In genomic region chr6:150252714-150253444, GRCh38 we compare ENCODE assay signal across 14 cellular contexts.
DNase-seq lines count a peak whose midpoint lies in the region; ATAC-seq and TF ChIP-seq lines count a peak whose summit lies in the region.
"Had no signal": no experiment of that assay in that cellular context is flagged by ENCODE, and none has a peak within 500 bp of the region (broad histone marks: within the 10 kb centered on the region; RNA-seq: fewer than 3 reads in every experiment).

No MANE protein-coding gene starts in this region.

- no peak overlapping the region for H3K27ac ChIP-seq in upper lobe of right lung

- TF ChIP-seq CTCF in fibroblast of mammary gland (conservative IDR thresholded peaks at IDR 0.05; ENCODE audit: control insufficient read depth, insufficient read depth, low read depth, low read length) (no peak), upper lobe of right lung (IDR thresholded peaks at IDR 0.05) (no peak)

- no peak for DNase-seq in activated naive CD8-positive, alpha-beta T cell treated with anti-CD3 and anti-CD28 coated beads, Interleukin-2, amount 10 ng/mL, durations not matched to agents 7 days and 5 days
- no peak for DNase-seq in activated naive CD8-positive, alpha-beta T cell treated with anti-CD3 and anti-CD28 coated beads for 36 hours
- DNase-seq in OCI-M1 (lab: John Stamatoyannopoulos, UW) (peak; percentile 64), fibroblast of mammary gland (ENCODE audit: low read depth) (peak; percentile 54), upper lobe of right lung (no peak), GDM1 (lab: John Stamatoyannopoulos, UW) (no peak), mucosa of gallbladder (ENCODE audit: low spot score) (no peak)
- DNase-seq: activated CD4-positive, alpha-beta T cell treated with anti-CD3 and anti-CD28 coated beads for 1 hour; activated naive CD4-positive, alpha-beta T cell; GOT3; NCI-H2227 treated with DMSO at 0.1 percent for 48 hours; occipital lobe had no signal

- H3K27me3 ChIP-seq in upper lobe of right lung = no peaks in the 10 kb centered on the region

- H3K27ac Mint-ChIP-seq in activated naive CD8-positive, alpha-beta T cell treated with anti-CD3 and anti-CD28 coated beads, Interleukin-2, amount 10 ng/mL, durations not matched to agents 7 days and 5 days = no peak overlapping the region
- no peak overlapping the region for H3K27ac Mint-ChIP-seq in activated naive CD8-positive, alpha-beta T cell treated with anti-CD3 and anti-CD28 coated beads for 36 hours

- peaks cover 4% of the 10 kb centered on the region for H3K4me1 ChIP-seq in upper lobe of right lung

- peaks cover 17% of the 10 kb centered on the region for H3K4me1 Mint-ChIP-seq in activated naive CD8-positive, alpha-beta T cell treated with anti-CD3 and anti-CD28 coated beads, Interleukin-2, amount 10 ng/mL, durations not matched to agents 7 days and 5 days
- H3K4me1 Mint-ChIP-seq in activated naive CD8-positive, alpha-beta T cell treated with anti-CD3 and anti-CD28 coated beads for 36 hours = peaks cover 17% of the 10 kb centered on the region

- H3K4me3 ChIP-seq in fibroblast of mammary gland (ENCODE audit: control insufficient read depth, low read depth, low read length) (no peak overlapping the region), upper lobe of right lung (no peak overlapping the region)

- H3K27me3 Mint-ChIP-seq in activated naive CD8-positive, alpha-beta T cell treated with anti-CD3 and anti-CD28 coated beads, Interleukin-2, amount 10 ng/mL, durations not matched to agents 7 days and 5 days = peaks cover 4% of the 10 kb centered on the region
- peaks cover 19% of the 10 kb centered on the region for H3K27me3 Mint-ChIP-seq in activated naive CD8-positive, alpha-beta T cell treated with anti-CD3 and anti-CD28 coated beads for 36 hours

- no peaks in the 10 kb centered on the region for H3K9me3 ChIP-seq in upper lobe of right lung

- no peaks in the 10 kb centered on the region for H3K36me3 ChIP-seq in upper lobe of right lung

- intact Hi-C loops in upper lobe of right lung (cut with DNase I) = no loop called here

- POLR2A ChIA-PET in activated naive CD8-positive, alpha-beta T cell treated with anti-CD3 and anti-CD28 coated beads, Interleukin-2, amount 10 ng/mL, durations not matched to agents 7 days and 5 days (lab: Charles Lee) = no interaction called here

- peaks cover 6% of the 10 kb centered on the region for H3K9me3 Mint-ChIP-seq in activated naive CD8-positive, alpha-beta T cell treated with anti-CD3 and anti-CD28 coated beads, Interleukin-2, amount 10 ng/mL, durations not matched to agents 7 days and 5 days
- peaks cover 2% of the 10 kb centered on the region for H3K9me3 Mint-ChIP-seq in activated naive CD8-positive, alpha-beta T cell treated with anti-CD3 and anti-CD28 coated beads for 36 hours

- peaks cover 4% of the 10 kb centered on the region for H3K36me3 Mint-ChIP-seq in activated naive CD8-positive, alpha-beta T cell treated with anti-CD3 and anti-CD28 coated beads, Interleukin-2, amount 10 ng/mL, durations not matched to agents 7 days and 5 days
- no peaks in the 10 kb centered on the region for H3K36me3 Mint-ChIP-seq in activated naive CD8-positive, alpha-beta T cell treated with anti-CD3 and anti-CD28 coated beads for 36 hours

- peak; percentile 62 for ATAC-seq in activated naive CD8-positive, alpha-beta T cell treated with anti-CD3 and anti-CD28 coated beads, Interleukin-2, amount 10 ng/mL, durations not matched to agents 7 days and 5 days (ENCODE audit: low read depth)
- ATAC-seq in upper lobe of right lung = peak; percentile 72
- ATAC-seq in GM19328 (IDR thresholded peaks at IDR 0.05; ENCODE audit: unreplicated experiment) = no peak
- ATAC-seq: left lobe of liver had no signal

- H3K4me3 Mint-ChIP-seq in activated naive CD8-positive, alpha-beta T cell treated with anti-CD3 and anti-CD28 coated beads, Interleukin-2, amount 10 ng/mL, durations not matched to agents 7 days and 5 days = no peak overlapping the region
- no peak overlapping the region for H3K4me3 Mint-ChIP-seq in activated naive CD8-positive, alpha-beta T cell treated with anti-CD3 and anti-CD28 coated beads for 36 hours

Comparison
In these comparisons a context has a peak if more than half of its experiments do, and no peak if none do; other contexts are left out.
1. DNase-seq: peak in OCI-M1 (single experiment) and fibroblast of mammary gland (single experiment); none in activated naive CD8-positive, alpha-beta T cell treated with anti-CD3 and anti-CD28 coated beads, Interleukin-2, amount 10 ng/mL, durations not matched to agents 7 days and 5 days (single experiment), activated naive CD8-positive, alpha-beta T cell treated with anti-CD3 and anti-CD28 coated beads for 36 hours (single experiment), upper lobe of right lung (single experiment), GDM1 (single experiment) and mucosa of gallbladder (single experiment).